In the genomic region with DNA sequence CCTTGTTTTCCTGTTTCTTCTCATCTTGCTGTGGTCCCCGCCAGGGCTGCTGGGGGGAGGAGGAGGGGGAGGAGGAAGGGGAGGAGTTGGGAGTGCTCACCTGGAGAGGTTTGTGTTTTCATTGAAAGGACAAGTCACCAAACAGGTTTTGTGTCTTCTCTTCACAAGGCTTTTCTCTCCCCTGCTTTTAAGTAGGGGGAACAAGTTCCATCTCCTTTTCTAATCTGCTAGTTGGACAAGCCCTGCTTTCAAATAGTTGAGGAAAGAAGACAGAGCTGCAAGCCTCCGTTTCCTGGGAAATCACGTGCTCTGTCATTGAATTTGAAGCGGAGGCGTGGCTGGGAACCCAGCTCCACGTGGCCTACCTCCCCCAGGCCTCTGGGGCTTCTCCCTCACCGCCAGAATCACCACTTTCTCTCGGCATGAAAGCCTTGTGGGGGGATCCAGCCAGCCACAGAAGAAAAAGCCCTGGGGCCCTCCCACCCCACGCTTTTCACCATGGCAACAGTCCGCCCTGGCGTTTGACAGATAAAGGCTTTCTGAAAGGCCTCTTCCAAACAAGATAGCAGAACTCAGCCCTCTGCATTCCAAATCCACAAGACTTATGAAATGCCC, we compare ENCODE assay signal across 8 cellular contexts. TPM values are rescaled to one million over a fixed set of nuclear protein-coding genes. Genes with fewer than 3 reads are reported as not detected.
A peak's percentile ranks its signal among the peaks of the same experiment; 100 is the strongest.
DNase-seq lines count a peak whose midpoint lies in the region; ATAC-seq and TF ChIP-seq lines count a peak whose summit lies in the region.

No MANE protein-coding gene starts in this region.

- no peak for TF ChIP-seq CTCF in CD14-positive monocyte (IDR thresholded peaks at IDR 0.05)

- no peak for ATAC-seq in GM19395 (IDR thresholded peaks at IDR 0.05; ENCODE audit: unreplicated experiment)

- H3K27me3 Mint-ChIP-seq in CD14-positive monocyte (ENCODE audit: low read depth in 3 of 3) = peaks cover 0 to 4% (median 0%) of the 10 kb centered on the region in 3 donors

- intact Hi-C loops in CD14-positive monocyte (cut with micrococcal nuclease) = no loop called here

- H3K4me1 Mint-ChIP-seq in CD14-positive monocyte = peaks cover 11% of the 10 kb centered on the region

- H3K27ac Mint-ChIP-seq in CD14-positive monocyte = peak overlapping the region in 1 of 7 donors; percentile 25

- peaks cover 0 to 3% (median 0%) of the 10 kb centered on the region in 7 donors for H3K9me3 Mint-ChIP-seq in CD14-positive monocyte

- peaks cover 0 to 2% of the 10 kb centered on the region in 2 donors for H3K36me3 Mint-ChIP-seq in CD14-positive monocyte

- H3K4me3 Mint-ChIP-seq in CD14-positive monocyte = peak overlapping the region in 1 of 2 donors; percentile 26

- DNase-seq in Daoy (ENCODE audit: low read depth) (peak; percentile 48), NCI-H146 treated with DMSO at 0.1 percent for 48 hours (lab: John Stamatoyannopoulos, UW; ENCODE audit: unreplicated experiment) (peak; percentile 78), hepatic stellate cell (ENCODE audit: low spot score) (peak; percentile 42), CD14-positive monocyte (ENCODE audit: low spot score) (no peak)
- peak; percentile 29 for DNase-seq in activated naive CD4-positive, alpha-beta T cell treated with anti-CD3 and anti-CD28 coated beads, Interleukin-2, amount 50 U/mL, for 16 hours
- peak; percentile 23 for DNase-seq in stimulated activated CD4-positive, alpha-beta T cell treated with anti-CD3 and anti-CD28 coated beads, Interleukin-12 subunit alpha, Interleukin-12 subunit beta, amount 100 ng/mL, for 4 hours
- no peak for DNase-seq in activated CD4-positive, CD25-positive, alpha-beta regulatory T cell treated with anti-CD3 and anti-CD28 coated beads, Interleukin-2, amount 50 U/mL, for 72 hours

RNA-seq across cellular contexts. Expression of gene PROSER2, which starts 51.5 kb away (rescaled TPM):
- total RNA-seq in Daoy (2014; rRNA removed; shearing (Covaris generic)) = 22.4 and 35.7 TPM in 2 replicates
- polyA plus RNA-seq in CD14-positive monocyte = 1 to 10 TPM; 2.0 to 2.2 TPM

Comparison
In these comparisons a context has a peak if more than half of its experiments do, and no peak if none do; other contexts are left out.
1. DNase-seq: peak in Daoy (single experiment), NCI-H146 treated with DMSO at 0.1 percent for 48 hours (single experiment), activated naive CD4-positive, alpha-beta T cell treated with anti-CD3 and anti-CD28 coated beads, Interleukin-2, amount 50 U/mL, for 16 hours (single experiment), hepatic stellate cell (single experiment) and stimulated activated CD4-positive, alpha-beta T cell treated with anti-CD3 and anti-CD28 coated beads, Interleukin-12 subunit alpha, Interleukin-12 subunit beta, amount 100 ng/mL, for 4 hours (single experiment); none in CD14-positive monocyte (single experiment) and activated CD4-positive, CD25-positive, alpha-beta regulatory T cell treated with anti-CD3 and anti-CD28 coated beads, Interleukin-2, amount 50 U/mL, for 72 hours (single experiment).